In genomic region chr11:32334822-32335221, GRCh38 we compare ENCODE assay signal across 1 cellular context.
A peak's percentile ranks its signal among the peaks of the same experiment; 100 is the strongest.
TF ChIP-seq lines count a peak whose summit lies in the region.

No MANE protein-coding gene starts in this region.

TF ChIP-seq in K562, 482 proteins besides CTCF, POLR2A, EP300 and RAD21 (continued from another document):
- TF ChIP-seq ZBTB33 (CRISPR knock-in tag; IDR thresholded peaks at IDR 0.05) (peak; percentile 77), MAX (CRISPR knock-in tag; IDR thresholded peaks at IDR 0.05) (0 out of 2 replicates have a peak, but pooled peaks have one; percentile 24), PHB2 (IDR thresholded peaks at IDR 0.05; ENCODE audit: low read depth) (no peak), USF1 (CRISPR knock-in tag; IDR thresholded peaks at IDR 0.05) (peak; percentile 72), MGA (IDR thresholded peaks at IDR 0.05) (peak; percentile 59), POLR3A (IDR thresholded peaks at IDR 0.05; ENCODE audit: borderline replicate concordance, extremely low read depth, insufficient read depth, insufficient read length) (no peak), NFXL1 (CRISPR knock-in tag; IDR thresholded peaks at IDR 0.05) (no peak), USF2 (CRISPR knock-in tag; IDR thresholded peaks at IDR 0.05) (peak; percentile 48)
TF ChIP-seq in K562: peak in this region for 12.
